ENCODE assay signal across 20 cellular contexts in genomic region chr4:122118243-122118642, GRCh38.
"Had no signal": no experiment of that assay in that cellular context is flagged by ENCODE, and none has a peak within 500 bp of the region (broad histone marks: within the 10 kb centered on the region; RNA-seq: fewer than 3 reads in every experiment).

No MANE protein-coding gene starts in this region.

- H3K9me3 Mint-ChIP-seq: memory B cell, nephron had no signal

- DNase-seq: activated CD4-positive, alpha-beta T cell treated with anti-CD3 and anti-CD28 coated beads, Interleukin-2, amount 50 U/mL, for 4 hours; activated CD8-positive, alpha-beta memory T cell treated with anti-CD3 and anti-CD28 coated beads, Interleukin-2, amount 50 U/mL, for 4 hours; activated gamma-delta T cell; activated T-cell treated with anti-CD3 and anti-CD28 coated beads, Interleukin-2, amount 50 U/mL, for 72 hours; dorsolateral prefrontal cortex; hippocampal formation; kidney; left lung; occipital lobe; small intestine; trophoblast cell had no signal

- H3K27me3 Mint-ChIP-seq: memory B cell; stimulated activated naive CD8-positive, alpha-beta T cell treated with anti-CD3 and anti-CD28 coated beads, Interleukin-15, Interleukin-2, amounts not matched to agents 100 ng/mL and 50 ng/mL, for 24 hours had no signal

- H3K4me3 Mint-ChIP-seq: activated T-cell treated with anti-CD3 and anti-CD28 coated beads, Interleukin-2, amount 50 U/mL, for 72 hours; memory B cell; nephron; stimulated activated naive CD8-positive, alpha-beta T cell treated with anti-CD3 and anti-CD28 coated beads, Interleukin-15, Interleukin-2, amounts not matched to agents 100 ng/mL and 50 ng/mL, for 24 hours had no signal

- H3K9me3 ChIP-seq: ascending aorta, breast epithelium, right atrium auricular region, suprapubic skin had no signal

- H3K4me1 Mint-ChIP-seq: nephron had no signal

- ATAC-seq: esophagus mucosa, left lung had no signal

- H3K36me3 Mint-ChIP-seq: memory B cell had no signal

- H3K27ac Mint-ChIP-seq: activated T-cell treated with anti-CD3 and anti-CD28 coated beads, Interleukin-2, amount 50 U/mL, for 72 hours; memory B cell; nephron; progenitor cell of endocrine pancreas; stimulated activated naive CD8-positive, alpha-beta T cell treated with anti-CD3 and anti-CD28 coated beads, Interleukin-15, Interleukin-2, amounts not matched to agents 100 ng/mL and 50 ng/mL, for 24 hours had no signal
